ENCODE assay signal across 17 cellular contexts in the genomic region with DNA sequence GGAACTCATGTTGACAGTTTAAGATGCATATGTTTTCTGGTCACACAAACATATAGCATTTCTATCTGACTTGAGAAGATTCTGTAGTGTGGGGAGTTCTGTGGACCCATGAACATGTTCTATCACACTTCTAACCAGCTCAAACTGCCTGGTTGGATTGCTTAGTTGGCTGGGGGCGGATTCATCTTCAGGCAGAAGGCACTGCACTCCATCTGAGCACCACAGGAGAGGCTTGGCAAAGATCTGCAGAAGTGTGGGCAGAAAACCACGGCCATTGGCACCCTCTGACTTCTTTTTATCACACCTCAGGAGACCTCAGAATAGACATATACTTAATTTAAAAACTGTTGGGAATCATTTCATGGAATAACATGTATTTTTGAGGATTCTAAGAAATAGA.
DNase-seq lines count a peak whose midpoint lies in the region; ATAC-seq lines count a peak whose summit lies in the region.
"Had no signal": no experiment of that assay in that cellular context is flagged by ENCODE, and none has a peak within 500 bp of the region (broad histone marks: within the 10 kb centered on the region; RNA-seq: fewer than 3 reads in every experiment).

No MANE protein-coding gene starts in this region.

- no peak overlapping the region for H2AFZ ChIP-seq in trophoblast cell (ENCODE audit: insufficient read depth, low read length, poor library complexity)

- H3K27me3 ChIP-seq in trophoblast cell (ENCODE audit: insufficient read depth, low read length), result no peaks in the 10 kb centered on the region
- H3K27me3 ChIP-seq: BE2C had no signal

- H2BK5ac ChIP-seq in trophoblast cell (ENCODE audit: low read depth, low read length, poor library complexity), result no peak overlapping the region

- H3K36me3 ChIP-seq in trophoblast cell (ENCODE audit: control insufficient read depth in 1 of 2, insufficient read depth in 2 of 2, low read length in 2 of 2), result no peaks in the 10 kb centered on the region
- H3K36me3 ChIP-seq: BE2C had no signal

- DNase-seq in anterior cingulate cortex (lab: John Stamatoyannopoulos, UW) (peak in 33 of 58 donors; percentile 0 to 65 (median 15)), middle frontal gyrus (ENCODE audit: extremely low spot score, low spot score) (peak; percentile 39), trophoblast cell (no peak), globus pallidus (ENCODE audit: low spot score) (no peak)
- no peak for DNase-seq in stimulated activated CD4-positive, alpha-beta T cell treated with anti-CD3 and anti-CD28 coated beads, Interleukin-15, amount 100 ng/mL, for 24 hours
- DNase-seq: ACHN; BE2C; CD4-positive, CD25-positive, alpha-beta regulatory T cell; CD8-positive, alpha-beta memory T cell; COR-L47; DMS 273 treated with DMSO at 0.1 percent for 48 hours; GDM1; H9; IMR-90 had no signal

- H3K4ac ChIP-seq in trophoblast cell (ENCODE audit: low read depth, low read length), result no peak overlapping the region

- no peak overlapping the region for H3K4me2 ChIP-seq in trophoblast cell (ENCODE audit: low read length)

- no peaks in the 10 kb centered on the region for H3K79me2 ChIP-seq in trophoblast cell (ENCODE audit: control insufficient read depth, insufficient read depth, low read length, poor library complexity)

- H3K4me1 ChIP-seq in trophoblast cell (ENCODE audit: control insufficient read depth in 1 of 2, insufficient read depth in 2 of 2, low read length in 2 of 2), result peaks cover 2 to 10% of the 10 kb centered on the region in 2 experiments
- H3K4me1 ChIP-seq: BE2C had no signal

- no peak overlapping the region for H3K14ac ChIP-seq in trophoblast cell (ENCODE audit: low read length)

- no peak overlapping the region for H4K91ac ChIP-seq in trophoblast cell (ENCODE audit: low read depth, low read length)

- no peak overlapping the region for H3K27ac ChIP-seq in trophoblast cell (ENCODE audit: low read depth, low read length)

- H3K18ac ChIP-seq in trophoblast cell (ENCODE audit: low read length), result no peak overlapping the region

- H4K12ac ChIP-seq in trophoblast cell (ENCODE audit: low read depth, low read length), result no peak overlapping the region

- H2BK120ac ChIP-seq in trophoblast cell (ENCODE audit: insufficient read depth, low read length, poor library complexity), result peak overlapping the region; percentile 38

- H3K9ac ChIP-seq in trophoblast cell (ENCODE audit: low read length), result no peak overlapping the region

- peak overlapping the region; percentile 94 for H2BK12ac ChIP-seq in trophoblast cell (ENCODE audit: low read length)

- H3K79me1 ChIP-seq in trophoblast cell (ENCODE audit: low read length), result peaks cover 7% of the 10 kb centered on the region

- ATAC-seq in HG03025 (IDR thresholded peaks at IDR 0.05; ENCODE audit: low FRiP score, unreplicated experiment) (no peak), HG03520 (IDR thresholded peaks at IDR 0.05; ENCODE audit: unreplicated experiment) (no peak)
- ATAC-seq: K562 had no signal

- H3K9me3 ChIP-seq in trophoblast cell (ENCODE audit: insufficient read depth, low read depth, low read length), result no peaks in the 10 kb centered on the region
- H3K9me3 ChIP-seq: BE2C had no signal

- no CpG with 5 or more reads among the region's 2 CpGs for WGBS in trophoblast cell (ENCODE audit: extremely low coverage, insufficient coverage, insufficient read length)

- H2AK5ac ChIP-seq in trophoblast cell (ENCODE audit: low read length), result no peak overlapping the region

- no peak overlapping the region for H3K4me3 ChIP-seq in trophoblast cell (ENCODE audit: low read depth, low read length)
- H3K4me3 ChIP-seq: K562 had no signal

- H4K8ac ChIP-seq in trophoblast cell (ENCODE audit: low read depth, low read length), result no peak overlapping the region

- no peak overlapping the region for H3K23ac ChIP-seq in trophoblast cell (ENCODE audit: low read length)

Comparison
In these comparisons a context has a peak if more than half of its experiments do, and no peak if none do; other contexts are left out.
1. DNase-seq: peak in anterior cingulate cortex (33 of 58) and middle frontal gyrus (single experiment); none in trophoblast cell (0 of 2), globus pallidus (single experiment) and stimulated activated CD4-positive, alpha-beta T cell treated with anti-CD3 and anti-CD28 coated beads, Interleukin-15, amount 100 ng/mL, for 24 hours (single experiment).